8 cellular contexts compared by ENCODE assay signal in genomic region chr2:223760838-223761502, GRCh38.
A peak's percentile ranks its signal among the peaks of the same experiment; 100 is the strongest.
DNase-seq lines count a peak whose midpoint lies in the region; ATAC-seq and TF ChIP-seq lines count a peak whose summit lies in the region.

No MANE protein-coding gene starts in this region.

- intact Hi-C loops in A673 (cut with micrococcal nuclease; ENCODE audit: unreplicated experiment), result no loop called here

- CTCF ChIA-PET in A673 (lab: Charles Lee) (no interaction called here), RWPE1 (lab: Yijun Ruan, JAX) (interaction anchor here (0.6 to 1.4 kb wide), 4 partner anchors 10 to 33 kb away, joined by 4 to 5 read pairs (median 4); no protein-coding TSS in a partner anchor)

- H3K27me3 ChIP-seq in A673 (replicated peaks; ENCODE audit: insufficient read depth, low read depth, low read length, poor library complexity), result no peaks in the 10 kb centered on the region
- no peaks in the 10 kb centered on the region for H3K27me3 ChIP-seq in mesenchymal stem cell (ENCODE audit: control insufficient read depth in 1 of 2, insufficient read depth in 1 of 2, low read length in 2 of 2)

- H2AK5ac ChIP-seq in mesenchymal stem cell (ENCODE audit: low read length, severe bottlenecking), result no peak overlapping the region

- no peak overlapping the region for H2BK12ac ChIP-seq in mesenchymal stem cell (ENCODE audit: low read length in 2 of 2)

- no peak overlapping the region for H3K23ac ChIP-seq in mesenchymal stem cell (ENCODE audit: low read length in 2 of 2)

- DNase-seq in A673 (ENCODE audit: low spot score) (no peak), RWPE1 (ENCODE audit: low spot score) (peak; percentile 76), astrocyte of the hippocampus (ENCODE audit: low read depth, low spot score) (peak; percentile 90), mesenchymal stem cell (peak; percentile 89), ecto neural progenitor cell (ENCODE audit: low spot score) (no peak), germinal center (ENCODE audit: low spot score) (no peak)

- no peak overlapping the region for H2BK5ac ChIP-seq in mesenchymal stem cell (ENCODE audit: low read depth, low read length, poor library complexity, severe bottlenecking)

- peak; percentile 44 for TF ChIP-seq CTCF in A673 (conservative IDR thresholded peaks at IDR 0.05; ENCODE audit: low read depth, low read length)
- TF ChIP-seq CTCF in RWPE1 (conservative IDR thresholded peaks at IDR 0.05; ENCODE audit: low read depth), result no peak

- H3K4ac ChIP-seq in mesenchymal stem cell (ENCODE audit: low read depth in 1 of 2, low read length in 2 of 2), result no peak overlapping the region

- WGBS in mesenchymal stem cell, result 60% methylated on average over 8 of the region's 8 CpGs

- no TSS peak for BruUV-seq in A673 (replicated peaks; lab: Mats Ljungman, UMichigan)

- peak overlapping the region; percentile 38 for H3K27ac ChIP-seq in A673 (ENCODE audit: low read depth, low read length, poor library complexity, severe bottlenecking)
- H3K27ac ChIP-seq in RWPE1, result peak overlapping the region; percentile 87
- H3K27ac ChIP-seq in mesenchymal stem cell (ENCODE audit: low read length, poor library complexity, severe bottlenecking), result peak overlapping the region; percentile 61

- H4K8ac ChIP-seq in mesenchymal stem cell (ENCODE audit: low read length), result peak overlapping the region; percentile 66

- peak overlapping the region in 1 of 2 experiments; percentile 76 for H3K18ac ChIP-seq in mesenchymal stem cell (ENCODE audit: low read depth in 1 of 2, low read length in 2 of 2)

- H3K14ac ChIP-seq in mesenchymal stem cell (ENCODE audit: low read length in 2 of 2), result no peak overlapping the region

- no peak overlapping the region for H3K4me3 ChIP-seq in A673 (ENCODE audit: low read depth, low read length, poor library complexity, severe bottlenecking)
- no peak overlapping the region for H3K4me3 ChIP-seq in mesenchymal stem cell (ENCODE audit: insufficient read depth in 1 of 2, low read depth in 1 of 2, low read length in 2 of 2)

- H3K4me1 ChIP-seq in A673 (ENCODE audit: insufficient read depth, low read length, poor library complexity, severe bottlenecking), result peaks cover 57% of the 10 kb centered on the region
- H3K4me1 ChIP-seq in mesenchymal stem cell (ENCODE audit: control insufficient read depth, insufficient read depth, low read depth, low read length), result peaks cover 9% of the 10 kb centered on the region

- H3K36me3 ChIP-seq in A673 (ENCODE audit: insufficient read depth, low read length, poor library complexity, severe bottlenecking) (no peaks in the 10 kb centered on the region), mesenchymal stem cell (ENCODE audit: control insufficient read depth in 1 of 2, insufficient read depth in 2 of 2, low read depth in 1 of 2, low read length in 2 of 2) (no peaks in the 10 kb centered on the region)

- H3K79me1 ChIP-seq in mesenchymal stem cell (replicated peaks; ENCODE audit: low read length, poor library complexity, severe bottlenecking), result no peaks in the 10 kb centered on the region

- POLR2A ChIA-PET in A673 (lab: Charles Lee; ENCODE audit: low non-redundant PET), result no interaction called here
- POLR2A ChIA-PET in RWPE1 (lab: Yijun Ruan, JAX; ENCODE audit: low non-redundant PET), result no interaction called here

- no peak overlapping the region for H2BK15ac ChIP-seq in mesenchymal stem cell (ENCODE audit: low read depth, poor library complexity, severe bottlenecking)

- H2BK120ac ChIP-seq in mesenchymal stem cell (ENCODE audit: low read depth, low read length), result no peak overlapping the region

- no peaks in the 10 kb centered on the region for H3K9me3 ChIP-seq in A673 (ENCODE audit: low read depth, low read length, poor library complexity, severe bottlenecking)
- H3K9me3 ChIP-seq in mesenchymal stem cell (ENCODE audit: control insufficient read depth, low read length), result no peaks in the 10 kb centered on the region

- no peak overlapping the region for H3K4me2 ChIP-seq in mesenchymal stem cell (ENCODE audit: low read length, poor library complexity, severe bottlenecking)

- ATAC-seq in GM18867 (IDR thresholded peaks at IDR 0.05; ENCODE audit: unreplicated experiment) (peak; percentile 85), HG03039 (IDR thresholded peaks at IDR 0.05; ENCODE audit: unreplicated experiment) (peak; percentile 74)

- no peak overlapping the region for H2AFZ ChIP-seq in mesenchymal stem cell (ENCODE audit: low read depth, low read length)

- no peak overlapping the region for H3K9ac ChIP-seq in mesenchymal stem cell (ENCODE audit: low read length)

- H4K91ac ChIP-seq in mesenchymal stem cell (ENCODE audit: low read length), result no peak overlapping the region

Comparison
In these comparisons a context has a peak if more than half of its experiments do, and no peak if none do; other contexts are left out.
1. DNase-seq: peak in RWPE1 (single experiment), astrocyte of the hippocampus (single experiment) and mesenchymal stem cell (single experiment); none in A673 (single experiment), ecto neural progenitor cell (single experiment) and germinal center (single experiment).
2. Peak in every context shown above with its lines, with median percentiles within 50 percentile points of each other: H3K27ac ChIP-seq.